ENCODE assay signal across 15 cellular contexts in the genomic region with DNA sequence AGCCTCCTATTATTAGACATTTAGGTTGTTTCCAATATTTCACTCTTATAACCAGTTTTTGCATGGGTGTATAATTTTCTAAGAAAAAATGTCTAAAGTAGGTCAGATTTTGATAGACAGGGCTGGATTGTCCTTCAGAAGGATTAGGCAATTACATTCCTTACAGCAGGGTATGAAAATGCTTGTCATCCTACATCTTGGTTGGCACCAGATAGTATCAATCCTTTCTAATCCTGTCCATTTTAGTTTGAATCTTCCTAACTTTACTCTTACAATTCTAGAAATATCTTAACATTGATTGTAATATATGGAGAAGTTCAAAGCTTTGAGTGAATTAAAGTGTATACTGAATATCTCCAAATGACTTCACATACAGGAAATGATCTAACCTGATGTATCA.
DNase-seq lines count a peak whose midpoint lies in the region; ATAC-seq and TF ChIP-seq lines count a peak whose summit lies in the region.
"Had no signal": no experiment of that assay in that cellular context is flagged by ENCODE, and none has a peak within 500 bp of the region (broad histone marks: within the 10 kb centered on the region; RNA-seq: fewer than 3 reads in every experiment).

No MANE protein-coding gene starts in this region.

- no peaks in the 10 kb centered on the region for H3K9me2 ChIP-seq in GM23248 (ENCODE audit: insufficient read depth)

- intact Hi-C loops in Panc1 (cut with micrococcal nuclease; ENCODE audit: unreplicated experiment) (no loop called here), left colon (cut with DNase I, micrococcal nuclease) (loop anchor here in 1 of 2 donors (10.0 kb wide), 1 partner anchor 56 kb away; no protein-coding TSS in a partner anchor)

- H3K4me1 ChIP-seq in GM23248 (ENCODE audit: insufficient read depth) (no peaks in the 10 kb centered on the region), Panc1 (ENCODE audit: control insufficient read depth, insufficient read depth, low read length) (peaks cover 17% of the 10 kb centered on the region)
- H3K4me1 ChIP-seq: BE2C had no signal

- peaks cover 7% of the 10 kb centered on the region; the same call in 1 of the 2 replicates for H3F3A ChIP-seq in GM23248 (ENCODE audit: insufficient read depth)

- no peak overlapping the region for H3K4me3 Mint-ChIP-seq in stimulated activated effector memory CD8-positive, alpha-beta T cell treated with anti-CD3 and anti-CD28 coated beads, Interleukin-12 subunit alpha, Interleukin-12 subunit beta, amount 100 ng/mL, for 72 hours
- H3K4me3 Mint-ChIP-seq: CD4-positive, alpha-beta memory T cell; HFFc6 had no signal

- DNase-seq in GM23248 (no peak), HL-60 (ENCODE audit: low read depth in 1 of 2, low spot score in 1 of 2) (no peak), Panc1 (ENCODE audit: low read depth, low spot score) (no peak), left colon (no peak)
- no peak for DNase-seq in stimulated activated effector memory CD8-positive, alpha-beta T cell treated with anti-CD3 and anti-CD28 coated beads, Interleukin-12 subunit alpha, Interleukin-12 subunit beta, amount 100 ng/mL, for 72 hours (ENCODE audit: low spot score in 2 of 2)
- DNase-seq: BE2C; CD4-positive, alpha-beta memory T cell; COR-L47; DMS153; DMS79 treated with DMSO at 0.1 percent for 48 hours; EL had no signal

- no TSS peak for BruUV-seq in Panc1 (replicated peaks; lab: Mats Ljungman, UMichigan)

- H3K27ac ChIP-seq in GM23248, result no peak overlapping the region
- peak overlapping the region; percentile 78 for H3K27ac ChIP-seq in HL-60 (replicated peaks)
- H3K27ac ChIP-seq in Panc1 (ENCODE audit: low read length), result peak overlapping the region; percentile 26
- H3K27ac ChIP-seq: C4-2B had no signal

- in situ Hi-C loops in GM23248 (cut with MboI) (no loop called here), Panc1 (cut with HindIII; ENCODE audit: low pct_unique_long_range_greater_than_20kb, low sequenced_read_pairs) (no loop called here)

- H3K4me3 ChIP-seq in GM23248 (no peak overlapping the region), HL-60 (replicated peaks; ENCODE audit: insufficient read depth, low read length) (no peak overlapping the region), Panc1 (ENCODE audit: low read depth in 2 of 2, low read length in 2 of 2) (no peak overlapping the region)
- H3K4me3 ChIP-seq: A549 had no signal

- POLR2A ChIA-PET in Panc1 (lab: Charles Lee), result no interaction called here

- 0 out of 2 replicates have a peak overlapping the region, but pooled peaks have one; percentile 3 for H2AFZ ChIP-seq in GM23248

- H3K27me3 ChIP-seq in GM23248 (replicated peaks; ENCODE audit: insufficient read depth) (no peaks in the 10 kb centered on the region), HL-60 (ENCODE audit: insufficient read depth, poor library complexity, severe bottlenecking) (no peaks in the 10 kb centered on the region), Panc1 (ENCODE audit: control insufficient read depth, insufficient read depth, low read length) (no peaks in the 10 kb centered on the region)
- H3K27me3 ChIP-seq: BE2C had no signal

- ATAC-seq in Panc1 (no peak), GM21717 (IDR thresholded peaks at IDR 0.05; ENCODE audit: unreplicated experiment) (no peak), left colon (no peak)
- ATAC-seq in stimulated activated effector memory CD8-positive, alpha-beta T cell treated with anti-CD3 and anti-CD28 coated beads, Interleukin-12 subunit alpha, Interleukin-12 subunit beta, amount 100 ng/mL, for 72 hours, result peak; percentile 32
- ATAC-seq: A549 had no signal

- peaks cover 8% of the 10 kb centered on the region for H3K9me3 Mint-ChIP-seq in stimulated activated effector memory CD8-positive, alpha-beta T cell treated with anti-CD3 and anti-CD28 coated beads, Interleukin-12 subunit alpha, Interleukin-12 subunit beta, amount 100 ng/mL, for 72 hours

- no peaks in the 10 kb centered on the region for H3K36me3 ChIP-seq in GM23248 (ENCODE audit: low read depth)
- no peaks in the 10 kb centered on the region for H3K36me3 ChIP-seq in Panc1 (ENCODE audit: control insufficient read depth, insufficient read depth, low read length)
- H3K36me3 ChIP-seq: BE2C had no signal

- no peak overlapping the region for H3K9ac ChIP-seq in GM23248

- no peak for TF ChIP-seq CTCF in HL-60 (IDR thresholded peaks at IDR 0.05; ENCODE audit: insufficient read depth, low read length)
- no peak for TF ChIP-seq CTCF in Panc1 (IDR thresholded peaks at IDR 0.05)

- H3K9me3 ChIP-seq in GM23248 (ENCODE audit: low read depth) (no peaks in the 10 kb centered on the region), Panc1 (ENCODE audit: control insufficient read depth, insufficient read depth, low read depth, low read length) (peaks cover 11% of the 10 kb centered on the region; the same call in 1 of the 2 replicates)
- H3K9me3 ChIP-seq: BE2C had no signal

- CTCF ChIA-PET in Panc1 (lab: Charles Lee), result no interaction called here

- H3K27ac Mint-ChIP-seq in stimulated activated effector memory CD8-positive, alpha-beta T cell treated with anti-CD3 and anti-CD28 coated beads, Interleukin-12 subunit alpha, Interleukin-12 subunit beta, amount 100 ng/mL, for 72 hours, result no peak overlapping the region
- H3K27ac Mint-ChIP-seq: CD4-positive, alpha-beta memory T cell; HFFc6 had no signal

- no peaks in the 10 kb centered on the region for H3K36me3 Mint-ChIP-seq in stimulated activated effector memory CD8-positive, alpha-beta T cell treated with anti-CD3 and anti-CD28 coated beads, Interleukin-12 subunit alpha, Interleukin-12 subunit beta, amount 100 ng/mL, for 72 hours
- H3K36me3 Mint-ChIP-seq: CD4-positive, alpha-beta memory T cell had no signal

- no peaks in the 10 kb centered on the region for H3K79me2 ChIP-seq in GM23248 (ENCODE audit: insufficient read depth)

- no peaks in the 10 kb centered on the region for H4K20me1 ChIP-seq in GM23248 (ENCODE audit: insufficient read depth)

- no peaks in the 10 kb centered on the region for H3K4me1 Mint-ChIP-seq in stimulated activated effector memory CD8-positive, alpha-beta T cell treated with anti-CD3 and anti-CD28 coated beads, Interleukin-12 subunit alpha, Interleukin-12 subunit beta, amount 100 ng/mL, for 72 hours
- H3K4me1 Mint-ChIP-seq: CD4-positive, alpha-beta memory T cell had no signal

- no peak overlapping the region for H3K4me2 ChIP-seq in GM23248 (ENCODE audit: unreplicated experiment)
- H3K4me2 ChIP-seq: A549 had no signal
